In the genomic region with DNA sequence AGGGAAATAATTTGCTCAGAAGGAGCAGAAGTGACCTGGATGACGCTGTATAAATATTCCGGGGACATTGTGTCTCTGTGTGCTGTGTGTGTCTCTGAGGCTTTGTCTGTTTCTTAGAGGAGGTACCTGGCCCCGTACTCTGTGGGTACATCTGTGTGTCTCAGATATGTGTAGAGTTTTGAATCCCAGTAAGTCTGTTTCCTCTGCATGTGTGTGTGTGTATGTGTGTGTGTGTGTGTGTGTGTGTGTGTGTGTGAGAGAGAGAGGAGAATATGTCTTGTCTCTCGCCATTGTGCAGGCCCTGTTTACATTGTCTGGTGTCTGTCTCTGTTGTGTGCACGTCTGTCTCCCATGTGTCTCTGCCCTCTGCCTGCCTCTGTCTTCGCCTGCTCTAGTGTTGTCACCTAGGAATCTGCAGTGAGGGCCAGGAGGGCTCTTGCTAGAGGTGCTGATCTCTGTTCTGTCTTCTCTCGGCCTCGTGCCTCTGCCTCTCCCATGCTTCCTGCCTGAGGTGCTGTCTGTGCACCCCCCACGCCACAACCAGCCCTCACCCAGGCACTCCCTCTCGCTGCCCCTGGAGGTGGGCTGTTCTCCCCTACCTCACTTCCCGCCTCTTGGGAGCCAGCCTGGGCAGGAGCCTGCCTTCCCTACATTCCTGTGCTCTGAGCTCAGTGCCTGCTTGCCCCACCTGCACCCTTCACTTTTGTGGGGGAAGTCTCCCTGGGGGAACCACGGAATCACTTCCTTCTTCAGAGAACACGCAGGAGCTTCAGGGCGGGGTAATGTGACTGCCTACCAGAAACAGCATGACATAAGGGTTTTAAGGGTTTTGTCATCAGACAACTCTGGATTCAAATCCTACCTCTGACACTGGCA, we compare ENCODE assay signal across 1 cellular context.
TF ChIP-seq lines count a peak whose summit lies in the region.

No MANE protein-coding gene starts in this region.

TF ChIP-seq in K562, 482 proteins besides CTCF, POLR2A, EP300 and RAD21 (continued from another document and continues in another):
- TF ChIP-seq, protein P1, sequence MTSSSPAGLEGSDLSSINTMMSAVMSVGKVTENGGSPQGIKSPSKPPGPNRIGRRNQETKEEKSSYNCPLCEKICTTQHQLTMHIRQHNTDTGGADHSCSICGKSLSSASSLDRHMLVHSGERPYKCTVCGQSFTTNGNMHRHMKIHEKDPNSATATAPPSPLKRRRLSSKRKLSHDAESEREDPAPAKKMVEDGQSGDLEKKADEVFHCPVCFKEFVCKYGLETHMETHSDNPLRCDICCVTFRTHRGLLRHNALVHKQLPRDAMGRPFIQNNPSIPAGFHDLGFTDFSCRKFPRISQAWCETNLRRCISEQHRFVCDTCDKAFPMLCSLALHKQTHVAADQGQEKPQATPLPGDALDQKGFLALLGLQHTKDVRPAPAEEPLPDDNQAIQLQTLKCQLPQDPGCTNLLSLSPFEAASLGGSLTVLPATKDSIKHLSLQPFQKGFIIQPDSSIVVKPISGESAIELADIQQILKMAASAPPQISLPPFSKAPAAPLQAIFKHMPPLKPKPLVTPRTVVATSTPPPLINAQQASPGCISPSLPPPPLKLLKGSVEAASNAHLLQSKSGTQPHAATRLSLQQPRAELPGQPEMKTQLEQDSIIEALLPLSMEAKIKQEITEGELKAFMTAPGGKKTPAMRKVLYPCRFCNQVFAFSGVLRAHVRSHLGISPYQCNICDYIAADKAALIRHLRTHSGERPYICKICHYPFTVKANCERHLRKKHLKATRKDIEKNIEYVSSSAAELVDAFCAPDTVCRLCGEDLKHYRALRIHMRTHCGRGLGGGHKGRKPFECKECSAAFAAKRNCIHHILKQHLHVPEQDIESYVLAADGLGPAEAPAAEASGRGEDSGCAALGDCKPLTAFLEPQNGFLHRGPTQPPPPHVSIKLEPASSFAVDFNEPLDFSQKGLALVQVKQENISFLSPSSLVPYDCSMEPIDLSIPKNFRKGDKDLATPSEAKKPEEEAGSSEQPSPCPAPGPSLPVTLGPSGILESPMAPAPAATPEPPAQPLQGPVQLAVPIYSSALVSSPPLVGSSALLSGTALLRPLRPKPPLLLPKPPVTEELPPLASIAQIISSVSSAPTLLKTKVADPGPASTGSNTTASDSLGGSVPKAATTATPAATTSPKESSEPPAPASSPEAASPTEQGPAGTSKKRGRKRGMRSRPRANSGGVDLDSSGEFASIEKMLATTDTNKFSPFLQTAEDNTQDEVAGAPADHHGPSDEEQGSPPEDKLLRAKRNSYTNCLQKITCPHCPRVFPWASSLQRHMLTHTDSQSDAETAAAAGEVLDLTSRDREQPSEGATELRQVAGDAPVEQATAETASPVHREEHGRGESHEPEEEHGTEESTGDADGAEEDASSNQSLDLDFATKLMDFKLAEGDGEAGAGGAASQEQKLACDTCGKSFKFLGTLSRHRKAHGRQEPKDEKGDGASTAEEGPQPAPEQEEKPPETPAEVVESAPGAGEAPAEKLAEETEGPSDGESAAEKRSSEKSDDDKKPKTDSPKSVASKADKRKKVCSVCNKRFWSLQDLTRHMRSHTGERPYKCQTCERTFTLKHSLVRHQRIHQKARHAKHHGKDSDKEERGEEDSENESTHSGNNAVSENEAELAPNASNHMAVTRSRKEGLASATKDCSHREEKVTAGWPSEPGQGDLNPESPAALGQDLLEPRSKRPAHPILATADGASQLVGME (CRISPR knock-in tag; IDR thresholded peaks at IDR 0.05): no peak
- TF ChIP-seq NEUROD1 (IDR thresholded peaks at IDR 0.05; ENCODE audit: borderline replicate concordance, low read depth, low read length, partially characterized antibody) (no peak), MED1 (CRISPR knock-in tag; IDR thresholded peaks at IDR 0.05; ENCODE audit: borderline replicate concordance) (no peak), ZNF444 (CRISPR knock-in tag; IDR thresholded peaks at IDR 0.05) (no peak), TAF15 (IDR thresholded peaks at IDR 0.05; ENCODE audit: low read depth, low read length) (no peak), SIRT6 (IDR thresholded peaks at IDR 0.05; ENCODE audit: low read depth, low read length) (no peak), CREM (IDR thresholded peaks at IDR 0.05; ENCODE audit: low read depth) (no peak; the same call in 1 of the 2 replicates), NCOA6 (IDR thresholded peaks at IDR 0.05) (no peak), ESRRB (CRISPR knock-in tag; IDR thresholded peaks at IDR 0.05; ENCODE audit: borderline replicate concordance) (no peak), ZNF431 (CRISPR knock-in tag; IDR thresholded peaks at IDR 0.05) (0 out of 2 replicates have a peak, but pooled peaks have one; percentile 21), SMARCA4 (IDR thresholded peaks at IDR 0.05) (no peak), FOS (IDR thresholded peaks at IDR 0.05; ENCODE audit: extremely low read depth, insufficient read length) (no peak), NFE2L1 (tag; IDR thresholded peaks at IDR 0.05; ENCODE audit: borderline replicate concordance, low read depth) (no peak), MTA2 (IDR thresholded peaks at IDR 0.05; ENCODE audit: low read depth) (no peak), TEAD1 (CRISPR knock-in tag; IDR thresholded peaks at IDR 0.05) (peak in 1 of 2 experiments; percentile 80; a peak in 2 of 4 replicates), PHB (CRISPR knock-in tag; IDR thresholded peaks at IDR 0.05) (no peak), SMARCA5 (IDR thresholded peaks at IDR 0.05) (peak; percentile 64; the same call in 1 of the 2 replicates), MYNN (IDR thresholded peaks at IDR 0.05) (no peak), MYNN (CRISPR knock-in tag; IDR thresholded peaks at IDR 0.05) (no peak), ARHGAP35 (IDR thresholded peaks at IDR 0.05; ENCODE audit: partially characterized antibody) (no peak), DACH1 (IDR thresholded peaks at IDR 0.05; ENCODE audit: partially characterized antibody) (no peak), BRF1 (IDR thresholded peaks at IDR 0.05; ENCODE audit: borderline replicate concordance, extremely low read depth, insufficient read length) (no peak), FOXA1 (IDR thresholded peaks at IDR 0.05; ENCODE audit: borderline replicate concordance) (no peak), BCL6 (CRISPR knock-in tag; IDR thresholded peaks at IDR 0.05) (no peak), TOE1 (IDR thresholded peaks at IDR 0.05; ENCODE audit: borderline replicate concordance) (0 out of 2 replicates have a peak, but pooled peaks have one; percentile 28), TOE1 (CRISPR knock-in tag; IDR thresholded peaks at IDR 0.05; ENCODE audit: borderline replicate concordance, low read depth) (no peak), RBM25 (IDR thresholded peaks at IDR 0.05; ENCODE audit: low read depth, low read length, severe bottlenecking) (no peak), ZNF165 (CRISPR knock-in tag; IDR thresholded peaks at IDR 0.05; ENCODE audit: borderline replicate concordance) (no peak), NCOR1 (IDR thresholded peaks at IDR 0.05) (peak; percentile 41; the same call in 1 of the 2 replicates), ELF2 (CRISPR knock-in tag; IDR thresholded peaks at IDR 0.05) (no peak), NR1H2 (CRISPR knock-in tag; IDR thresholded peaks at IDR 0.05) (no peak), PTBP1 (IDR thresholded peaks at IDR 0.05; ENCODE audit: low read depth, low read length) (no peak), MCM2 (IDR thresholded peaks at IDR 0.05; ENCODE audit: low read depth) (no peak)
- TF ChIP-seq, protein P2, sequence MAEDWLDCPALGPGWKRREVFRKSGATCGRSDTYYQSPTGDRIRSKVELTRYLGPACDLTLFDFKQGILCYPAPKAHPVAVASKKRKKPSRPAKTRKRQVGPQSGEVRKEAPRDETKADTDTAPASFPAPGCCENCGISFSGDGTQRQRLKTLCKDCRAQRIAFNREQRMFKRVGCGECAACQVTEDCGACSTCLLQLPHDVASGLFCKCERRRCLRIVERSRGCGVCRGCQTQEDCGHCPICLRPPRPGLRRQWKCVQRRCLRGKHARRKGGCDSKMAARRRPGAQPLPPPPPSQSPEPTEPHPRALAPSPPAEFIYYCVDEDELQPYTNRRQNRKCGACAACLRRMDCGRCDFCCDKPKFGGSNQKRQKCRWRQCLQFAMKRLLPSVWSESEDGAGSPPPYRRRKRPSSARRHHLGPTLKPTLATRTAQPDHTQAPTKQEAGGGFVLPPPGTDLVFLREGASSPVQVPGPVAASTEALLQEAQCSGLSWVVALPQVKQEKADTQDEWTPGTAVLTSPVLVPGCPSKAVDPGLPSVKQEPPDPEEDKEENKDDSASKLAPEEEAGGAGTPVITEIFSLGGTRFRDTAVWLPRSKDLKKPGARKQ (CRISPR knock-in tag; IDR thresholded peaks at IDR 0.05): no peak
- TF ChIP-seq, protein P3, sequence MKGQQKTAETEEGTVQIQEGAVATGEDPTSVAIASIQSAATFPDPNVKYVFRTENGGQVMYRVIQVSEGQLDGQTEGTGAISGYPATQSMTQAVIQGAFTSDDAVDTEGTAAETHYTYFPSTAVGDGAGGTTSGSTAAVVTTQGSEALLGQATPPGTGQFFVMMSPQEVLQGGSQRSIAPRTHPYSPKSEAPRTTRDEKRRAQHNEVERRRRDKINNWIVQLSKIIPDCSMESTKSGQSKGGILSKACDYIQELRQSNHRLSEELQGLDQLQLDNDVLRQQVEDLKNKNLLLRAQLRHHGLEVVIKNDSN (CRISPR knock-in tag; IDR thresholded peaks at IDR 0.05): peak; percentile 57
- TF ChIP-seq, protein P4, sequence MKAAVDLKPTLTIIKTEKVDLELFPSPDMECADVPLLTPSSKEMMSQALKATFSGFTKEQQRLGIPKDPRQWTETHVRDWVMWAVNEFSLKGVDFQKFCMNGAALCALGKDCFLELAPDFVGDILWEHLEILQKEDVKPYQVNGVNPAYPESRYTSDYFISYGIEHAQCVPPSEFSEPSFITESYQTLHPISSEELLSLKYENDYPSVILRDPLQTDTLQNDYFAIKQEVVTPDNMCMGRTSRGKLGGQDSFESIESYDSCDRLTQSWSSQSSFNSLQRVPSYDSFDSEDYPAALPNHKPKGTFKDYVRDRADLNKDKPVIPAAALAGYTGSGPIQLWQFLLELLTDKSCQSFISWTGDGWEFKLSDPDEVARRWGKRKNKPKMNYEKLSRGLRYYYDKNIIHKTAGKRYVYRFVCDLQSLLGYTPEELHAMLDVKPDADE (conservative IDR thresholded peaks at IDR 0.05; ENCODE audit: control insufficient read depth, low read depth, low read length): no peak
- TF ChIP-seq, protein P5, sequence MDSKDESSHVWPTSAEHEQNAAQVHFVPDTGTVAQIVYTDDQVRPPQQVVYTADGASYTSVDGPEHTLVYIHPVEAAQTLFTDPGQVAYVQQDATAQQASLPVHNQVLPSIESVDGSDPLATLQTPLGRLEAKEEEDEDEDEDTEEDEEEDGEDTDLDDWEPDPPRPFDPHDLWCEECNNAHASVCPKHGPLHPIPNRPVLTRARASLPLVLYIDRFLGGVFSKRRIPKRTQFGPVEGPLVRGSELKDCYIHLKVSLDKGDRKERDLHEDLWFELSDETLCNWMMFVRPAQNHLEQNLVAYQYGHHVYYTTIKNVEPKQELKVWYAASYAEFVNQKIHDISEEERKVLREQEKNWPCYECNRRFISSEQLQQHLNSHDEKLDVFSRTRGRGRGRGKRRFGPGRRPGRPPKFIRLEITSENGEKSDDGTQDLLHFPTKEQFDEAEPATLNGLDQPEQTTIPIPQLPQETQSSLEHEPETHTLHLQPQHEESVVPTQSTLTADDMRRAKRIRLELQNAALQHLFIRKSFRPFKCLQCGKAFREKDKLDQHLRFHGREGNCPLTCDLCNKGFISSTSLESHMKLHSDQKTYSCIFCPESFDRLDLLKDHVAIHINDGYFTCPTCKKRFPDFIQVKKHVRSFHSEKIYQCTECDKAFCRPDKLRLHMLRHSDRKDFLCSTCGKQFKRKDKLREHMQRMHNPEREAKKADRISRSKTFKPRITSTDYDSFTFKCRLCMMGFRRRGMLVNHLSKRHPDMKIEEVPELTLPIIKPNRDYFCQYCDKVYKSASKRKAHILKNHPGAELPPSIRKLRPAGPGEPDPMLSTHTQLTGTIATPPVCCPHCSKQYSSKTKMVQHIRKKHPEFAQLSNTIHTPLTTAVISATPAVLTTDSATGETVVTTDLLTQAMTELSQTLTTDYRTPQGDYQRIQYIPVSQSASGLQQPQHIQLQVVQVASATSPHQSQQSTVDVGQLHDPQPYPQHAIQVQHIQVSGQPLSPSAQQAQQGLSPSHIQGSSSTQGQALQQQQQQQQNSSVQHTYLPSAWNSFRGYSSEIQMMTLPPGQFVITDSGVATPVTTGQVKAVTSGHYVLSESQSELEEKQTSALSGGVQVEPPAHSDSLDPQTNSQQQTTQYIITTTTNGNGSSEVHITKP (IDR thresholded peaks at IDR 0.05; ENCODE audit: partially characterized antibody): peak; percentile 8
- TF ChIP-seq, protein P6, sequence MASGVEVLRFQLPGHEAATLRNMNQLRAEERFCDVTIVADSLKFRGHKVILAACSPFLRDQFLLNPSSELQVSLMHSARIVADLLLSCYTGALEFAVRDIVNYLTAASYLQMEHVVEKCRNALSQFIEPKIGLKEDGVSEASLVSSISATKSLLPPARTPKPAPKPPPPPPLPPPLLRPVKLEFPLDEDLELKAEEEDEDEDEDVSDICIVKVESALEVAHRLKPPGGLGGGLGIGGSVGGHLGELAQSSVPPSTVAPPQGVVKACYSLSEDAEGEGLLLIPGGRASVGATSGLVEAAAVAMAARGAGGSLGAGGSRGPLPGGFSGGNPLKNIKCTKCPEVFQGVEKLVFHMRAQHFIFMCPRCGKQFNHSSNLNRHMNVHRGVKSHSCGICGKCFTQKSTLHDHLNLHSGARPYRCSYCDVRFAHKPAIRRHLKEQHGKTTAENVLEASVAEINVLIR (CRISPR knock-in tag; IDR thresholded peaks at IDR 0.05): no peak
- TF ChIP-seq, protein P7, sequence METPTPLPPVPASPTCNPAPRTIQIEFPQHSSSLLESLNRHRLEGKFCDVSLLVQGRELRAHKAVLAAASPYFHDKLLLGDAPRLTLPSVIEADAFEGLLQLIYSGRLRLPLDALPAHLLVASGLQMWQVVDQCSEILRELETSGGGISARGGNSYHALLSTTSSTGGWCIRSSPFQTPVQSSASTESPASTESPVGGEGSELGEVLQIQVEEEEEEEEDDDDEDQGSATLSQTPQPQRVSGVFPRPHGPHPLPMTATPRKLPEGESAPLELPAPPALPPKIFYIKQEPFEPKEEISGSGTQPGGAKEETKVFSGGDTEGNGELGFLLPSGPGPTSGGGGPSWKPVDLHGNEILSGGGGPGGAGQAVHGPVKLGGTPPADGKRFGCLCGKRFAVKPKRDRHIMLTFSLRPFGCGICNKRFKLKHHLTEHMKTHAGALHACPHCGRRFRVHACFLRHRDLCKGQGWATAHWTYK (CRISPR knock-in tag; IDR thresholded peaks at IDR 0.05): peak; percentile 81
- TF ChIP-seq, protein P8, sequence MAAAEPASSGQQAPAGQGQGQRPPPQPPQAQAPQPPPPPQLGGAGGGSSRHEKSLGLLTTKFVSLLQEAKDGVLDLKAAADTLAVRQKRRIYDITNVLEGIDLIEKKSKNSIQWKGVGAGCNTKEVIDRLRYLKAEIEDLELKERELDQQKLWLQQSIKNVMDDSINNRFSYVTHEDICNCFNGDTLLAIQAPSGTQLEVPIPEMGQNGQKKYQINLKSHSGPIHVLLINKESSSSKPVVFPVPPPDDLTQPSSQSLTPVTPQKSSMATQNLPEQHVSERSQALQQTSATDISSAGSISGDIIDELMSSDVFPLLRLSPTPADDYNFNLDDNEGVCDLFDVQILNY (CRISPR knock-in tag; IDR thresholded peaks at IDR 0.05): peak; percentile 20; the same call in 1 of the 2 replicates
